8 cellular contexts compared by ENCODE assay signal in genomic region chr12:58443273-58443980, GRCh38.
A peak's percentile ranks its signal among the peaks of the same experiment; 100 is the strongest.
DNase-seq lines count a peak whose midpoint lies in the region; ATAC-seq and TF ChIP-seq lines count a peak whose summit lies in the region.

No MANE protein-coding gene starts in this region.

- H3K79me2 ChIP-seq in Karpas-422 (ENCODE audit: low read length) = no peaks in the 10 kb centered on the region

- H3K4me1 ChIP-seq in Karpas-422 (ENCODE audit: low read length) = no peaks in the 10 kb centered on the region
- no peaks in the 10 kb centered on the region for H3K4me1 ChIP-seq in colonic mucosa
- H3K4me1 ChIP-seq in suprapubic skin = no peaks in the 10 kb centered on the region

- intact Hi-C loops in colonic mucosa (cut with DNase I) = loop anchor here (5.0 kb wide), 1 partner anchor 96 kb away; no protein-coding TSS in a partner anchor
- intact Hi-C loops in posterior vena cava (cut with DNase I) = no loop called here

- no peak for TF ChIP-seq EP300 in suprapubic skin (IDR thresholded peaks at IDR 0.05)

- H3K27ac ChIP-seq in Karpas-422 (ENCODE audit: low read length) = no peak overlapping the region
- no peak overlapping the region for H3K27ac ChIP-seq in colonic mucosa
- no peak overlapping the region for H3K27ac ChIP-seq in suprapubic skin

- H3K9ac ChIP-seq in Karpas-422 (ENCODE audit: low read length) (no peak overlapping the region), colonic mucosa (ENCODE audit: low read depth in 2 of 2, low read length in 2 of 2) (no peak overlapping the region)

- H3K9me3 ChIP-seq in Karpas-422 (ENCODE audit: low read length) = no peaks in the 10 kb centered on the region
- H3K9me3 ChIP-seq in colonic mucosa = no peaks in the 10 kb centered on the region
- H3K9me3 ChIP-seq in suprapubic skin = no peaks in the 10 kb centered on the region

- H2AFZ ChIP-seq in Karpas-422 (ENCODE audit: low read length) = no peak overlapping the region

- H3K36me3 ChIP-seq in Karpas-422 (ENCODE audit: insufficient read depth, low read length) = no peaks in the 10 kb centered on the region
- no peaks in the 10 kb centered on the region for H3K36me3 ChIP-seq in colonic mucosa
- H3K36me3 ChIP-seq in suprapubic skin = no peaks in the 10 kb centered on the region

- no peak overlapping the region for H3K4me2 ChIP-seq in Karpas-422 (ENCODE audit: low read depth, low read length, poor library complexity, severe bottlenecking)

- no peaks in the 10 kb centered on the region for H4K20me1 ChIP-seq in Karpas-422 (ENCODE audit: insufficient read depth, low read depth, low read length)

- TF ChIP-seq POLR2A in suprapubic skin (IDR thresholded peaks at IDR 0.05) = no peak

- H3K27me3 ChIP-seq in Karpas-422 (ENCODE audit: low read length) (no peaks in the 10 kb centered on the region), colonic mucosa (no peaks in the 10 kb centered on the region), suprapubic skin (no peaks in the 10 kb centered on the region)

- H3K4me3 ChIP-seq in GM12864 (ENCODE audit: low read depth, low read length) (no peak overlapping the region), Karpas-422 (ENCODE audit: low read length) (no peak overlapping the region), colonic mucosa (no peak overlapping the region), suprapubic skin (no peak overlapping the region)

- peak; percentile 65 for TF ChIP-seq CTCF in GM12864 (IDR thresholded peaks at IDR 0.05; ENCODE audit: low read depth, low read length, missing control alignments)
- TF ChIP-seq CTCF in colonic mucosa (IDR thresholded peaks at IDR 0.05) = peak; percentile 48
- TF ChIP-seq CTCF in suprapubic skin (IDR thresholded peaks at IDR 0.05) = peak in 1 of 2 donors; percentile 16

- no peaks in the 10 kb centered on the region for H3K9me2 ChIP-seq in Karpas-422 (replicated peaks; ENCODE audit: insufficient read depth, low read length)

- no peak for DNase-seq in GM12864 (ENCODE audit: low read depth)
- peak; percentile 74 for DNase-seq in Karpas-422
- DNase-seq in colonic mucosa = peak; percentile 25
- peak; percentile 15 for DNase-seq in pons (ENCODE audit: low spot score)
- DNase-seq in NCI-H1436 treated with DMSO at 0.1 percent for 48 hours (lab: John Stamatoyannopoulos, UW) = no peak
- no peak for DNase-seq in suprapubic skin (ENCODE audit: low spot score in 2 of 2)
- no peak for DNase-seq in posterior vena cava (ENCODE audit: low spot score)

- peak; percentile 72 for ATAC-seq in GM21515 (IDR thresholded peaks at IDR 0.05; ENCODE audit: unreplicated experiment)

Comparison
In these comparisons a context has a peak if more than half of its experiments do, and no peak if none do; other contexts are left out.
1. DNase-seq: peak in Karpas-422 (single experiment), colonic mucosa (single experiment) and pons (single experiment); none in GM12864 (single experiment), NCI-H1436 treated with DMSO at 0.1 percent for 48 hours (single experiment), suprapubic skin (0 of 2) and posterior vena cava (single experiment).